ENCODE assay signal across 10 cellular contexts in the genomic region with DNA sequence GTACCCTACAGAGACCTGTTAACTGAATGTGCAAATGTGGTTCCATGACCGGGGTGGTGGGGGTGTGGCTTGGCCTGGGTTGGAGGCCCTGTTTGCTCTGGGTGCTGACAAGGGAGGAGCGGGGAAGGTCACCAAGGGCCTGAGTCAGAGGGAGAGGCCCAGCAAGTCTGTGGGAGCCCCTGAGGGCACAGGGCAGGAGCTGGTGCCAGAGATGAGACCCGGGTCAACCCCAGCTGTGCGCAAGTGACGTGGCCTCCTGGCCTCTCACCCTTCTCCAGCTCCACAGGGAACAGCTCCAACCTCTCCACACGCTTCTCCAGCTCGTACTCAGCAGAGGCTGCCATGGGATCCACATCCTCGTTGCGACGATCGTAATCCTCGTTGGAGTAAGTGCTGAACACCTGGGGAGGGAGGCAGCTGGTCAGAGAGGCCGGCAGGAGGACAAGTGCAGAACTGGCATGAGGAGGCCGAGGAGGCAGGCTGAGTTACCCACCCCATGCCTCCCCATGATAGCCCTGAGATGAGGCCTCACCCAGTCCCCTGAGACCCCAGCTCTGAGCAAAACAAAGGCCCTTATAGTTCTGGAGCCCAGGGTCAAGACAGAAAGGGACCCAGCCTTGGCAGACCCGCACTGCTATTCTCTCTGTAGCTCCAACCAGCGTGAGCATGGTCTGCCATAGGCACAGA. TPM values are rescaled to one million over a fixed set of nuclear protein-coding genes. Genes with fewer than 3 reads are reported as not detected.
DNase-seq lines count a peak whose midpoint lies in the region; ATAC-seq and TF ChIP-seq lines count a peak whose summit lies in the region.
"Had no signal": no experiment of that assay in that cellular context is flagged by ENCODE, and none has a peak within 500 bp of the region (broad histone marks: within the 10 kb centered on the region; RNA-seq: fewer than 3 reads in every experiment).

No MANE protein-coding gene starts in this region.

- no peak overlapping the region; the same call in 1 of the 2 replicates for H3K4me3 Mint-ChIP-seq in HFFc6
- H3K4me3 Mint-ChIP-seq in activated T-cell treated with anti-CD3 and anti-CD28 coated beads, Interleukin-2, amount 50 U/mL, for 24 hours, result peak overlapping the region; percentile 13
- H3K4me3 Mint-ChIP-seq in glutamatergic neuron (ENCODE audit: unreplicated experiment), result peak overlapping the region; percentile 83
- peak overlapping the region; percentile 97 for H3K4me3 Mint-ChIP-seq in stimulated activated effector memory CD8-positive, alpha-beta T cell treated with anti-CD3 and anti-CD28 coated beads, Interleukin-12 subunit alpha, Interleukin-12 subunit beta, amount 100 ng/mL, for 72 hours

- H3K27ac Mint-ChIP-seq in HFFc6, result peak overlapping the region; percentile 48; the same call in 1 of the 2 replicates
- H3K27ac Mint-ChIP-seq in activated T-cell treated with anti-CD3 and anti-CD28 coated beads, Interleukin-2, amount 50 U/mL, for 24 hours, result peak overlapping the region; percentile 65
- H3K27ac Mint-ChIP-seq in glutamatergic neuron (ENCODE audit: unreplicated experiment), result no peak overlapping the region
- peak overlapping the region; percentile 96 for H3K27ac Mint-ChIP-seq in stimulated activated effector memory CD8-positive, alpha-beta T cell treated with anti-CD3 and anti-CD28 coated beads, Interleukin-12 subunit alpha, Interleukin-12 subunit beta, amount 100 ng/mL, for 72 hours

- H3K27me3 Mint-ChIP-seq in HFFc6 (ENCODE audit: insufficient read depth) (peaks cover 2% of the 10 kb centered on the region), glutamatergic neuron (ENCODE audit: unreplicated experiment) (peaks cover 15% of the 10 kb centered on the region)
- H3K27me3 Mint-ChIP-seq in activated T-cell treated with anti-CD3 and anti-CD28 coated beads, Interleukin-2, amount 50 U/mL, for 24 hours, result no peaks in the 10 kb centered on the region

- H3K36me3 Mint-ChIP-seq in HFFc6 (ENCODE audit: low read depth), result peaks cover 39% of the 10 kb centered on the region
- H3K36me3 Mint-ChIP-seq in activated T-cell treated with anti-CD3 and anti-CD28 coated beads, Interleukin-2, amount 50 U/mL, for 24 hours (ENCODE audit: low read depth), result peaks cover 86% of the 10 kb centered on the region
- peaks cover 12% of the 10 kb centered on the region for H3K36me3 Mint-ChIP-seq in glutamatergic neuron (ENCODE audit: unreplicated experiment)
- peaks cover 92% of the 10 kb centered on the region for H3K36me3 Mint-ChIP-seq in stimulated activated effector memory CD8-positive, alpha-beta T cell treated with anti-CD3 and anti-CD28 coated beads, Interleukin-12 subunit alpha, Interleukin-12 subunit beta, amount 100 ng/mL, for 72 hours

- H3K4me1 Mint-ChIP-seq in HFFc6 (ENCODE audit: low read depth) (peaks cover 59% of the 10 kb centered on the region), glutamatergic neuron (ENCODE audit: low read depth, unreplicated experiment) (peaks cover 29% of the 10 kb centered on the region)
- H3K4me1 Mint-ChIP-seq in activated T-cell treated with anti-CD3 and anti-CD28 coated beads, Interleukin-2, amount 50 U/mL, for 24 hours (ENCODE audit: low read depth), result peaks cover 81% of the 10 kb centered on the region
- H3K4me1 Mint-ChIP-seq in stimulated activated effector memory CD8-positive, alpha-beta T cell treated with anti-CD3 and anti-CD28 coated beads, Interleukin-12 subunit alpha, Interleukin-12 subunit beta, amount 100 ng/mL, for 72 hours, result peaks cover 78% of the 10 kb centered on the region

- peak; percentile 45 for ATAC-seq in stimulated activated effector memory CD8-positive, alpha-beta T cell treated with anti-CD3 and anti-CD28 coated beads, Interleukin-12 subunit alpha, Interleukin-12 subunit beta, amount 100 ng/mL, for 72 hours
- ATAC-seq in HG03280 (IDR thresholded peaks at IDR 0.05; ENCODE audit: unreplicated experiment) (no peak), GM18907 (IDR thresholded peaks at IDR 0.05; ENCODE audit: unreplicated experiment) (no peak)
- ATAC-seq: left colon had no signal

- H3K9me3 Mint-ChIP-seq in HFFc6 (no peaks in the 10 kb centered on the region), glutamatergic neuron (ENCODE audit: unreplicated experiment) (peaks cover 13% of the 10 kb centered on the region)
- no peaks in the 10 kb centered on the region for H3K9me3 Mint-ChIP-seq in activated T-cell treated with anti-CD3 and anti-CD28 coated beads, Interleukin-2, amount 50 U/mL, for 24 hours
- no peaks in the 10 kb centered on the region for H3K9me3 Mint-ChIP-seq in stimulated activated effector memory CD8-positive, alpha-beta T cell treated with anti-CD3 and anti-CD28 coated beads, Interleukin-12 subunit alpha, Interleukin-12 subunit beta, amount 100 ng/mL, for 72 hours

- DNase-seq in HFFc6 (no peak), glutamatergic neuron (no peak), DMS114 treated with DMSO at 0.1 percent for 48 hours (lab: John Stamatoyannopoulos, UW; ENCODE audit: unreplicated experiment) (no peak)
- no peak for DNase-seq in activated T-cell treated with anti-CD3 and anti-CD28 coated beads, Interleukin-2, amount 50 U/mL, for 24 hours
- DNase-seq in stimulated activated effector memory CD8-positive, alpha-beta T cell treated with anti-CD3 and anti-CD28 coated beads, Interleukin-12 subunit alpha, Interleukin-12 subunit beta, amount 100 ng/mL, for 72 hours (ENCODE audit: low spot score in 2 of 2), result no peak
- DNase-seq: left colon; stimulated activated naive CD4-positive, alpha-beta T cell had no signal

- TF ChIP-seq CTCF in HFFc6 (IDR thresholded peaks at IDR 0.05) (no peak), glutamatergic neuron (IDR thresholded peaks at IDR 0.05; ENCODE audit: partially characterized antibody, unreplicated experiment) (no peak)

RNA-seq across cellular contexts. Expression of a gene that starts 5.5 kb away (rescaled TPM):
- 10 to 100 TPM; 66.4 to 78.5 (median 68.7) TPM for total RNA-seq in HFFc6 (2021; fragmentation: NEBNext Ultra II Directional; extraction: Animal tissue kit (Norgen Biotek cat#: 25700))
- 74.0 TPM for total RNA-seq in glutamatergic neuron (ENCODE audit: unreplicated experiment)

RNA-seq across cellular contexts. Expression of a gene that starts 15.0 kb away (rescaled TPM):
- 10 to 100 TPM in 4 of 6 experiments, 1 to 10 TPM in 2; 4.3 to 14.1 (median 11.4) TPM for total RNA-seq in HFFc6 (2021; fragmentation: NEBNext Ultra II Directional; extraction: Animal tissue kit (Norgen Biotek cat#: 25700))
- total RNA-seq in glutamatergic neuron (ENCODE audit: unreplicated experiment), result 95.0 TPM

RNA-seq across cellular contexts. Expression of a gene that starts 20.8 kb away (rescaled TPM):
- total RNA-seq in HFFc6 (2021; fragmentation: NEBNext Ultra II Directional; extraction: Animal tissue kit (Norgen Biotek cat#: 25700)), result under 1 TPM; 0.28 to 0.91 (median 0.76) TPM
- 1.3 TPM for total RNA-seq in glutamatergic neuron (ENCODE audit: unreplicated experiment)
- total RNA-seq: endothelial cell of umbilical vein had no signal

RNA-seq across cellular contexts. Expression of a gene that starts 49.8 kb away (rescaled TPM):
- 10 to 100 TPM; 26.6 to 35.6 (median 29.6) TPM for total RNA-seq in HFFc6 (2021; fragmentation: NEBNext Ultra II Directional; extraction: Animal tissue kit (Norgen Biotek cat#: 25700))
- total RNA-seq in glutamatergic neuron (ENCODE audit: unreplicated experiment), result 36.9 TPM

RNA-seq across cellular contexts. Expression of a gene that starts 56.4 kb away (rescaled TPM):
- total RNA-seq in HFFc6 (2021; fragmentation: NEBNext Ultra II Directional; extraction: Animal tissue kit (Norgen Biotek cat#: 25700)), result 1,000 to 10,000 TPM; 4,948 to 7,804 (median 5,240) TPM
- 10.1 TPM for total RNA-seq in glutamatergic neuron (ENCODE audit: unreplicated experiment)
